ENCODE assay signal across 8 cellular contexts in genomic region chr4:113760852-113761681, GRCh38. TPM values are rescaled to one million over a fixed set of nuclear protein-coding genes. Genes with fewer than 3 reads are reported as not detected.
DNase-seq lines count a peak whose midpoint lies in the region; ATAC-seq and TF ChIP-seq lines count a peak whose summit lies in the region.

No MANE protein-coding gene starts in this region.

- DNase-seq in D341Med (ENCODE audit: low spot score): peak; percentile 67
- peak; percentile 56 for DNase-seq in HT1080 (ENCODE audit: low read depth)
- peak; percentile 61 for DNase-seq in SKM-1 treated with dmso at 0.1 percent for 144 hours (lab: John Stamatoyannopoulos, UW; ENCODE audit: unreplicated experiment)
- peak; percentile 87 for DNase-seq in right atrium auricular region (ENCODE audit: low spot score)
- DNase-seq in prostate gland (ENCODE audit: low spot score): peak; percentile 67
- DNase-seq in KG1 (lab: John Stamatoyannopoulos, UW): no peak

- H3K36me3 ChIP-seq in right atrium auricular region (no peaks in the 10 kb centered on the region), prostate gland (no peaks in the 10 kb centered on the region)

- no peaks in the 10 kb centered on the region for H3K27me3 ChIP-seq in right atrium auricular region
- no peaks in the 10 kb centered on the region for H3K27me3 ChIP-seq in prostate gland (replicated peaks; ENCODE audit: insufficient read depth)

- ATAC-seq in GM19467 (IDR thresholded peaks at IDR 0.05; ENCODE audit: unreplicated experiment): peak; percentile 23

- peaks cover 0 to 36% of the 10 kb centered on the region in 2 donors for H3K4me1 ChIP-seq in right atrium auricular region
- no peaks in the 10 kb centered on the region for H3K4me1 ChIP-seq in prostate gland (replicated peaks)

- intact Hi-C loops in prostate gland (cut with DNase I): loop anchor here (1.0 to 5.0 kb wide), 6 partner anchors 69 to 469 kb away; no protein-coding TSS in a partner anchor

- no peaks in the 10 kb centered on the region for H3K9me3 ChIP-seq in right atrium auricular region
- H3K9me3 ChIP-seq in prostate gland: no peaks in the 10 kb centered on the region

- TF ChIP-seq CTCF in right atrium auricular region (IDR thresholded peaks at IDR 0.05): no peak
- peak in 1 of 4 experiments; percentile 7 for TF ChIP-seq CTCF in prostate gland (IDR thresholded peaks at IDR 0.05)

- H3K4me3 ChIP-seq in right atrium auricular region (peak overlapping the region; percentile 88 to 89), prostate gland (peak overlapping the region; percentile 65 to 70)

- TF ChIP-seq POLR2A in prostate gland (IDR thresholded peaks at IDR 0.05): peak; percentile 17

- under 1% methylated on average over 75 of the region's 75 CpGs for WGBS in prostate gland

- H3K27ac ChIP-seq in angular gyrus (ENCODE audit: low read depth, low read length) (peak overlapping the region; percentile 97), right atrium auricular region (peak overlapping the region; percentile 99), prostate gland (peak overlapping the region; percentile 96 to 99)

RNA-seq across cellular contexts. Expression of gene CAMK2D, which starts 0.5 kb away (rescaled TPM):
- 10.6 and 11.2 TPM in 2 replicates for total RNA-seq in HT1080 (2014; rRNA removed; shearing (Covaris generic))
- polyA plus RNA-seq in HT1080 (2015; cell fraction: cytosol; rRNA removed): 4.3 and 6.1 TPM in 2 replicates
- 7.1 and 7.6 TPM in 2 replicates for polyA plus RNA-seq in HT1080 (2015; cell fraction: nucleus; rRNA removed)
- total RNA-seq in right atrium auricular region: 100 to 1,000 TPM; 132 to 187 TPM
- 10 to 100 TPM; 48.7 to 88.8 TPM for total RNA-seq in prostate gland
